Comparison of ENCODE assay signal across 10 cellular contexts in genomic region chr2:109690822-109691541, GRCh38.
A peak's percentile ranks its signal among the peaks of the same experiment; 100 is the strongest.
DNase-seq lines count a peak whose midpoint lies in the region; ATAC-seq and TF ChIP-seq lines count a peak whose summit lies in the region.
"Had no signal": no experiment of that assay in that cellular context is flagged by ENCODE, and none has a peak within 500 bp of the region (broad histone marks: within the 10 kb centered on the region; RNA-seq: fewer than 3 reads in every experiment).

No MANE protein-coding gene starts in this region.

- CTCF ChIA-PET in Caco-2 (lab: Charles Lee) = interaction anchor here (0.6 to 2.4 kb wide), 9 partner anchors 8 to 145 kb away, joined by 3 to 11 read pairs (median 3); no protein-coding TSS in a partner anchor

- peaks cover 7% of the 10 kb centered on the region for H3K36me3 Mint-ChIP-seq in Caco-2 (ENCODE audit: insufficient read depth, unreplicated experiment)

- no peaks in the 10 kb centered on the region for H3K9me3 Mint-ChIP-seq in Caco-2 (ENCODE audit: unreplicated experiment)

- WGBS in right lobe of liver (ENCODE audit: insufficient coverage, low coverage, low lambda C conversion rate, missing lambda C conversion rate) = 9% methylated on average over 3 of the region's 7 CpGs

- no peak for TF ChIP-seq CTCF in Caco-2 (IDR thresholded peaks at IDR 0.05; ENCODE audit: insufficient read depth in 1 of 2, low read depth in 1 of 2, low read length in 1 of 2, severe bottlenecking in 1 of 2, unreplicated experiment in 1 of 2)
- no peak for TF ChIP-seq CTCF in right lobe of liver (IDR thresholded peaks at IDR 0.05)

- H3K4me1 Mint-ChIP-seq in Caco-2 (ENCODE audit: low read depth, unreplicated experiment) = peaks cover 61% of the 10 kb centered on the region

- ATAC-seq in right lobe of liver (peak; percentile 80 to 93 (median 87)), sciatic nerve (peak; percentile 82), HG03135 (IDR thresholded peaks at IDR 0.05; ENCODE audit: unreplicated experiment) (no peak)

- H3K4me1 ChIP-seq in Caco-2 (peaks cover 61% of the 10 kb centered on the region), duodenal mucosa (ENCODE audit: control insufficient read depth in 1 of 2, insufficient read depth in 2 of 2, low read length in 2 of 2) (peaks cover 34 to 36% of the 10 kb centered on the region in 2 donors), right lobe of liver (peaks cover 0 to 39% (median 10%) of the 10 kb centered on the region in 4 donors)

- TSS peak; percentile 80 for BruUV-seq in Caco-2 (replicated peaks; lab: Mats Ljungman, UMichigan)

- H3K27me3 Mint-ChIP-seq in Caco-2 (ENCODE audit: insufficient read depth, unreplicated experiment) = no peaks in the 10 kb centered on the region

- peak overlapping the region; percentile 41 to 44 for H3K9ac ChIP-seq in duodenal mucosa (ENCODE audit: low read depth in 1 of 2, low read length in 2 of 2)

- H3K36me3 ChIP-seq in Caco-2 (ENCODE audit: control insufficient read depth, insufficient read depth, low read length) (no peaks in the 10 kb centered on the region), duodenal mucosa (ENCODE audit: control insufficient read depth in 1 of 2, insufficient read depth in 2 of 2, low read length in 2 of 2) (no peaks in the 10 kb centered on the region), right lobe of liver (no peaks in the 10 kb centered on the region)
- H3K36me3 ChIP-seq: WERI-Rb-1 had no signal

- peak; percentile 94 to 95 for DNase-seq in Caco-2
- DNase-seq in right lobe of liver = peak; percentile 71 to 88 (median 82)
- DNase-seq in sciatic nerve (ENCODE audit: low spot score) = peak; percentile 59
- DNase-seq in NCI-H82 (lab: John Stamatoyannopoulos, UW) = no peak
- no peak for DNase-seq in NCI-H2227 (lab: John Stamatoyannopoulos, UW; ENCODE audit: unreplicated experiment)
- DNase-seq in NCI-H2196 (lab: John Stamatoyannopoulos, UW; ENCODE audit: unreplicated experiment) = no peak
- DNase-seq: KBM-7, WERI-Rb-1 had no signal

- no peaks in the 10 kb centered on the region for H3K27me3 ChIP-seq in Caco-2 (replicated peaks; ENCODE audit: control insufficient read depth, insufficient read depth, low read length)
- no peaks in the 10 kb centered on the region for H3K27me3 ChIP-seq in duodenal mucosa (ENCODE audit: control insufficient read depth in 1 of 2, insufficient read depth in 2 of 2, low read length in 2 of 2)
- H3K27me3 ChIP-seq in right lobe of liver = no peaks in the 10 kb centered on the region

- H3K9me3 ChIP-seq in Caco-2 = no peaks in the 10 kb centered on the region
- no peaks in the 10 kb centered on the region for H3K9me3 ChIP-seq in duodenal mucosa (ENCODE audit: control insufficient read depth in 1 of 2, low read length in 2 of 2)
- no peaks in the 10 kb centered on the region for H3K9me3 ChIP-seq in right lobe of liver

- TF ChIP-seq POLR2A in right lobe of liver (IDR thresholded peaks at IDR 0.05) = peak; percentile 49

- H3K4me3 ChIP-seq in Caco-2 (ENCODE audit: low read depth, low read length) = no peak overlapping the region
- H3K4me3 ChIP-seq in duodenal mucosa (ENCODE audit: low read depth in 1 of 2, low read length in 2 of 2) = no peak overlapping the region
- H3K4me3 ChIP-seq in right lobe of liver = no peak overlapping the region

- intact Hi-C loops in Caco-2 (cut with micrococcal nuclease; ENCODE audit: unreplicated experiment) = loop anchor here (1.0 to 2.0 kb wide), 6 partner anchors 14 to 175 kb away; partner anchors contain the start of gene SOWAHC
- intact Hi-C loops in right lobe of liver (cut with DNase I) = no loop called here
- intact Hi-C loops in sciatic nerve (cut with DNase I) = no loop called here

- H3K4me3 Mint-ChIP-seq in Caco-2 (ENCODE audit: unreplicated experiment) = peak overlapping the region; percentile 59

- POLR2A ChIA-PET in Caco-2 (lab: Charles Lee) = interaction anchor here (0.9 to 2.4 kb wide), 4 partner anchors 9 to 77 kb away, joined by 3 to 29 read pairs (median 8); partner anchors contain the start of genes SEPTIN10 and SOWAHC

- peak overlapping the region; percentile 86 for H3K27ac Mint-ChIP-seq in Caco-2 (ENCODE audit: unreplicated experiment)

- H3K27ac ChIP-seq in duodenal mucosa (ENCODE audit: low read depth, low read length) = peak overlapping the region; percentile 70
- peak overlapping the region; percentile 60 to 95 (median 94) for H3K27ac ChIP-seq in right lobe of liver
- H3K27ac ChIP-seq: WERI-Rb-1 had no signal

Comparison
In these comparisons a context has a peak if more than half of its experiments do, and no peak if none do; other contexts are left out.
1. DNase-seq: peak in Caco-2 (2 of 2), right lobe of liver (3 of 3) and sciatic nerve (single experiment); none in NCI-H82 (single experiment), NCI-H2227 (single experiment) and NCI-H2196 (single experiment).